Comparison of ENCODE assay signal across 15 cellular contexts in the genomic region with DNA sequence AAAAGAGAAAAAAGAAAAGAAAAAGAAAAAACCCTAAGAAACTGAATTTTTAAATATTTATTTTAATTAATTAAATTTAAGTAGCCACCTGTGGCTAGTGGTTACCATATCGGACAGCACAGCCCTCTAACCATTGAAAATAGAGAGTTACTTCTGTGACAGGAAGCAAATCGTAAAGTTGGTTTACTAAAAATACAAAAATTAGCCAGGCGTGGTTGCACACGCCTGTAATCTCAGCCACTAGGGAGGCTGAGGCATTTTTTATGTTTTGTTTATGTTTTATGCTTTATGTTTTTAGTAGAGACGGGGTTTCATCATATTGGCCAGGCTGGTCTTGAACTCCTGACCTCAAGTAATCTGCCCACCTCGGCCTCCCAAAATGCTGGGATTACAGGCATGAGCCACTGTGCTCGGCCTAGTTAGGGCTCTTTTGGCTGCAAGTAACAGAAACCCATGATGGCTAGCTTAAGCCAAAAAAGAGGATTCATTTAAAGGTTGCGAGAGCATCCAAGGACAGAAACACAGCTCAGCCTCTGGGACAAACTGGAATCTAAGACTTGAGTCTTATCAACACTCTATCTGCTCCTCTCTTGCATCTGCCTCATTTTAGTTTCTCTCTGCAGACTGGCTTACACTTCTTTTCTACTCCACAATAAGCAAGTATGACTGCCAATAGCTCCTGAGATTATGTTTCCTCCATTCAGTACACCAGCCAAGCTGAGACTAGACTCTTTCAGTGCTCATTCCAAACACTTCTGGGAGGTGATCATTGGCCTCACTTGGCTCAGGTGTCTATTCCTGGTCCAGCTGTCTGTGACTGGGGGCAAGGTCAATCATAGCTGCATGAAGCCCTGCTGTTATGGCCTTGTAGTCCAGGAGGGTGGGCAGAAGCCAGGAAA. TPM values are rescaled to one million over a fixed set of nuclear protein-coding genes. Genes with fewer than 3 reads are reported as not detected.
A peak's percentile ranks its signal among the peaks of the same experiment; 100 is the strongest.
DNase-seq lines count a peak whose midpoint lies in the region; ATAC-seq and TF ChIP-seq lines count a peak whose summit lies in the region.
"Had no signal": no experiment of that assay in that cellular context is flagged by ENCODE, and none has a peak within 500 bp of the region (broad histone marks: within the 10 kb centered on the region; RNA-seq: fewer than 3 reads in every experiment).

No MANE protein-coding gene starts in this region.

- H3K36me3 Mint-ChIP-seq in MCF 10A (ENCODE audit: insufficient read depth, unreplicated experiment) = no peaks in the 10 kb centered on the region

- intact Hi-C loops in mammary epithelial cell (cut with micrococcal nuclease) = no loop called here
- intact Hi-C loops in MCF 10A (cut with micrococcal nuclease) = no loop called here
- intact Hi-C loops in ovary (cut with DNase I) = loop anchor here in 2 of 4 donors (10.0 kb wide), 2 partner anchors 166 to 576 kb away; a partner anchor contains a TSS
- intact Hi-C loops in breast epithelium (cut with DNase I; ENCODE audit: low total_unique reads) = no loop called here

- no peak overlapping the region for H3K27ac ChIP-seq in mammary epithelial cell (ENCODE audit: insufficient read depth, low read depth, low read length)
- H3K27ac ChIP-seq in ovary = no peak overlapping the region
- H3K27ac ChIP-seq in breast epithelium = no peak overlapping the region
- H3K27ac ChIP-seq: skin epidermis had no signal

- DNase-seq in mammary epithelial cell (no peak), MCF 10A (ENCODE audit: unreplicated experiment) (no peak), ovary (no peak), H4 (ENCODE audit: low spot score) (no peak), breast epithelium (ENCODE audit: low spot score in 2 of 2) (no peak)
- DNase-seq: activated T-cell treated with anti-CD3 and anti-CD28 coated beads, Interleukin-2, amount 50 U/mL, for 24 hours; central memory CD4-positive, alpha-beta T cell; H9; KG1; NCI-H774; T-helper 2 cell had no signal

- TF ChIP-seq CTCF in mammary epithelial cell (conservative IDR thresholded peaks at IDR 0.05 in 1 of 2, IDR thresholded peaks at IDR 0.05 in 1 of 2; ENCODE audit: extremely low read depth in 1 of 2, insufficient read depth in 1 of 2, low read depth in 1 of 2, low read length in 2 of 2) = no peak
- TF ChIP-seq CTCF in MCF 10A (IDR thresholded peaks at IDR 0.05; ENCODE audit: unreplicated experiment) = no peak
- TF ChIP-seq CTCF in ovary (IDR thresholded peaks at IDR 0.05) = no peak
- TF ChIP-seq CTCF in breast epithelium (IDR thresholded peaks at IDR 0.05) = no peak

- peak overlapping the region; percentile 7 for H2AFZ ChIP-seq in mammary epithelial cell (ENCODE audit: low read depth, low read length)

- dilution Hi-C loops in mammary epithelial cell (cut with HindIII; ENCODE audit: low sequenced_read_pairs) = no loop called here

- H3K9ac ChIP-seq in mammary epithelial cell (ENCODE audit: insufficient read depth, low read length) = no peak overlapping the region

- H3K79me2 ChIP-seq in mammary epithelial cell (ENCODE audit: insufficient read depth, low read length) = no peaks in the 10 kb centered on the region

- H3K9me3 ChIP-seq in mammary epithelial cell (replicated peaks; ENCODE audit: insufficient read depth, low read length) (no peaks in the 10 kb centered on the region), ovary (no peaks in the 10 kb centered on the region), breast epithelium (no peaks in the 10 kb centered on the region)

- BruUV-seq in mammary epithelial cell (replicated peaks; lab: Mats Ljungman, UMichigan) = no TSS peak
- no TSS peak for BruUV-seq in MCF 10A (replicated peaks; lab: Mats Ljungman, UMichigan)

- no peaks in the 10 kb centered on the region for H3K27me3 ChIP-seq in mammary epithelial cell (ENCODE audit: insufficient read depth, low read length)
- H3K27me3 ChIP-seq in ovary = no peaks in the 10 kb centered on the region
- no peaks in the 10 kb centered on the region for H3K27me3 ChIP-seq in breast epithelium

- in situ Hi-C loops in mammary epithelial cell (cut with MboI; ENCODE audit: low sequenced_read_pairs in 2 of 2) = no loop called here

- H3K27me3 Mint-ChIP-seq in MCF 10A (ENCODE audit: insufficient read depth, unreplicated experiment) = no peaks in the 10 kb centered on the region
- H3K27me3 Mint-ChIP-seq: activated T-cell treated with anti-CD3 and anti-CD28 coated beads, Interleukin-2, amount 50 U/mL, for 24 hours had no signal

- H3K4me3 ChIP-seq in mammary epithelial cell (replicated peaks in 1 of 3; ENCODE audit: insufficient read depth in 1 of 3, low read depth in 2 of 3, low read length in 3 of 3) = no peak overlapping the region
- no peak overlapping the region for H3K4me3 ChIP-seq in ovary
- H3K4me3 ChIP-seq in breast epithelium = no peak overlapping the region
- H3K4me3 ChIP-seq: skin epidermis had no signal

- no peak overlapping the region for H3K4me2 ChIP-seq in mammary epithelial cell (ENCODE audit: insufficient read depth, low read depth, low read length)

- no peaks in the 10 kb centered on the region for H4K20me1 ChIP-seq in mammary epithelial cell (ENCODE audit: insufficient read depth, low read length)

- POLR2A ChIA-PET in MCF 10A (lab: Yijun Ruan, JAX) = interaction anchor here (0.5 kb wide), 1 partner anchor 1097 kb away, joined by 3 read pairs; no protein-coding TSS in a partner anchor

- TF ChIP-seq EP300 in ovary (IDR thresholded peaks at IDR 0.05) = no peak

- H3K36me3 ChIP-seq in mammary epithelial cell (ENCODE audit: insufficient read depth, low read length) = no peaks in the 10 kb centered on the region
- H3K36me3 ChIP-seq in ovary = no peaks in the 10 kb centered on the region
- H3K36me3 ChIP-seq in breast epithelium = no peaks in the 10 kb centered on the region

- no peaks in the 10 kb centered on the region for H3K9me3 Mint-ChIP-seq in MCF 10A (ENCODE audit: unreplicated experiment)
- H3K9me3 Mint-ChIP-seq: activated T-cell treated with anti-CD3 and anti-CD28 coated beads, Interleukin-2, amount 50 U/mL, for 24 hours had no signal

- H3K27ac Mint-ChIP-seq in MCF 10A (ENCODE audit: low read depth, unreplicated experiment) = no peak overlapping the region
- H3K27ac Mint-ChIP-seq: activated T-cell treated with anti-CD3 and anti-CD28 coated beads, Interleukin-2, amount 50 U/mL, for 24 hours had no signal

- TF ChIP-seq POLR2A in Raji (IDR thresholded peaks at IDR 0.05; ENCODE audit: insufficient read depth, low read depth, low read length) = peak; percentile 16; the same call in 1 of the 2 replicates
- no peak for TF ChIP-seq POLR2A in ovary (IDR thresholded peaks at IDR 0.05)
- no peak for TF ChIP-seq POLR2A in breast epithelium (IDR thresholded peaks at IDR 0.05)

- WGBS in mammary epithelial cell (ENCODE audit: low coverage, missing lambda C conversion rate) = 90% methylated on average over 7 of the region's 8 CpGs
- WGBS in ovary, 3 donors = 70 to 71% (median 71%) methylated on average over 8 of the region's 8 CpGs

- ATAC-seq in HG03064 (IDR thresholded peaks at IDR 0.05; ENCODE audit: low read depth, unreplicated experiment) (peak; percentile 56), GM21515 (IDR thresholded peaks at IDR 0.05; ENCODE audit: unreplicated experiment) (no peak)

- CTCF ChIA-PET in mammary epithelial cell (lab: Charles Lee; ENCODE audit: low non-redundant PET) (no interaction called here), MCF 10A (lab: Yijun Ruan, JAX) (interaction anchor here (0.6 to 0.7 kb wide), 2 partner anchors 61 to 459 kb away, joined by 3 read pairs; no protein-coding TSS in a partner anchor)

- H3K4me3 Mint-ChIP-seq in MCF 10A (ENCODE audit: unreplicated experiment) = no peak overlapping the region
- H3K4me3 Mint-ChIP-seq: activated T-cell treated with anti-CD3 and anti-CD28 coated beads, Interleukin-2, amount 50 U/mL, for 24 hours; H9 had no signal

- H3K4me1 ChIP-seq in mammary epithelial cell (ENCODE audit: insufficient read depth, low read length) (peaks cover 6% of the 10 kb centered on the region), ovary (ENCODE audit: insufficient read depth) (peaks cover 1% of the 10 kb centered on the region), breast epithelium (no peaks in the 10 kb centered on the region)

- H3K4me1 Mint-ChIP-seq in MCF 10A (ENCODE audit: insufficient read depth, unreplicated experiment) = peaks cover 4% of the 10 kb centered on the region

RNA-seq across cellular contexts. Expression of a gene that starts 6.8 kb away (rescaled TPM):
- 10 to 100 TPM; 28.6 to 38.8 TPM for total RNA-seq in mammary epithelial cell
- polyA plus RNA-seq in mammary epithelial cell = 5.9 TPM
- 23.7 TPM for polyA minus RNA-seq in mammary epithelial cell
- total RNA-seq in MCF 10A (2022) = 31.9 and 34.7 TPM in 2 replicates
- 10 to 100 TPM; 39.3 to 57.8 (median 50.3) TPM for total RNA-seq in ovary
- polyA plus RNA-seq in ovary = 10 to 100 TPM in 1 of 2 donors, 1 to 10 TPM in 1; 8.2 to 10.8 TPM
- 36.4 and 43.0 TPM in 2 replicates for total RNA-seq in H4 (2014; rRNA removed; shearing (Covaris generic))
- 10 to 100 TPM; 37.0 to 64.5 (median 53.1) TPM for total RNA-seq in breast epithelium
